In genomic region chr9:20622330-20623020, GRCh38 we compare ENCODE assay signal across 8 cellular contexts. TPM values are rescaled to one million over a fixed set of nuclear protein-coding genes. Genes with fewer than 3 reads are reported as not detected.
DNase-seq lines count a peak whose midpoint lies in the region; TF ChIP-seq lines count a peak whose summit lies in the region.

Gene MLLT3 (minus strand): TSS chr9:20622499.

- TF ChIP-seq POLR2A in stomach (IDR thresholded peaks at IDR 0.05), result peak in 1 of 4 donors; percentile 24

- CTCF ChIA-PET in RWPE1 (lab: Yijun Ruan, JAX), result interaction anchor here (0.7 to 1.5 kb wide), 6 partner anchors 10 to 489 kb away, joined by 3 to 8 read pairs (median 3); no protein-coding TSS in a partner anchor

- in situ Hi-C loops in GM23248 (cut with MboI), result loop anchor here (10.0 kb wide), 3 partner anchors 268 to 492 kb away; no protein-coding TSS in a partner anchor

- H3K9me3 Mint-ChIP-seq in neural crest cell, result no peaks in the 10 kb centered on the region

- H3K9me2 ChIP-seq in DOHH2 (replicated peaks; ENCODE audit: control insufficient read depth, low read length), result no peaks in the 10 kb centered on the region
- no peaks in the 10 kb centered on the region for H3K9me2 ChIP-seq in GM23248 (ENCODE audit: insufficient read depth)

- H4K20me1 ChIP-seq in DOHH2 (ENCODE audit: control insufficient read depth, insufficient read depth, low read depth, low read length), result no peaks in the 10 kb centered on the region
- H4K20me1 ChIP-seq in GM23248 (ENCODE audit: insufficient read depth), result no peaks in the 10 kb centered on the region

- H3K9ac ChIP-seq in GM23248, result peak within 1 kb of the TSS; percentile 82

- peak within 1 kb of the TSS; percentile 97 for H2AFZ ChIP-seq in GM23248

- peaks cover 36% of the 10 kb centered on the region for H3K27me3 Mint-ChIP-seq in neural crest cell (ENCODE audit: low read depth)

- H3K27ac ChIP-seq in DOHH2 (ENCODE audit: low read depth, low read length) (peak within 1 kb of the TSS; percentile 72), GM23248 (peak within 1 kb of the TSS; percentile 79), RWPE1 (peak within 1 kb of the TSS; percentile 87), stomach (peak within 1 kb of the TSS; percentile 85 to 93 (median 92))

- TF ChIP-seq CTCF in DOHH2 (IDR thresholded peaks at IDR 0.05; ENCODE audit: low read depth, low read length, poor library complexity, severe bottlenecking) (no peak), RWPE1 (conservative IDR thresholded peaks at IDR 0.05; ENCODE audit: low read depth) (no peak), fibroblast of villous mesenchyme (IDR thresholded peaks at IDR 0.05; ENCODE audit: insufficient read depth, low read depth, low read length) (peak; percentile 1), neural crest cell (conservative IDR thresholded peaks at IDR 0.05) (no peak), stomach (IDR thresholded peaks at IDR 0.05) (no peak)

- H3K79me2 ChIP-seq in DOHH2 (ENCODE audit: control insufficient read depth, low read length) (peaks cover 11% of the 10 kb centered on the region), GM23248 (ENCODE audit: insufficient read depth) (peaks cover 25% of the 10 kb centered on the region)

- H3K4me1 ChIP-seq in DOHH2 (ENCODE audit: control insufficient read depth, low read length) (peaks cover 35% of the 10 kb centered on the region), GM23248 (ENCODE audit: insufficient read depth) (peaks cover 15% of the 10 kb centered on the region), stomach (peaks cover 4 to 52% (median 39%) of the 10 kb centered on the region in 4 donors)

- H3K4me1 Mint-ChIP-seq in neural crest cell, result peaks cover 44% of the 10 kb centered on the region

- 1 to 2% methylated on average over 32 to 41 of the region's 41 CpGs for WGBS in GM23248 (ENCODE audit: low coverage in 1 of 2, low lambda C conversion rate in 2 of 2, missing lambda C conversion rate in 2 of 2), 2 experiments
- 0 to 1% (median 0%) methylated on average over 36 to 41 of the region's 41 CpGs for WGBS in stomach, 5 donors

- H3K27ac Mint-ChIP-seq in neural crest cell (ENCODE audit: unreplicated experiment), result peak within 1 kb of the TSS; percentile 85

- H3K9me3 ChIP-seq in DOHH2 (ENCODE audit: control insufficient read depth, insufficient read depth, low read length) (no peaks in the 10 kb centered on the region), GM23248 (ENCODE audit: low read depth) (no peaks in the 10 kb centered on the region), stomach (no peaks in the 10 kb centered on the region)

- H3K4me3 ChIP-seq in DOHH2 (ENCODE audit: low read length) (peak within 1 kb of the TSS; percentile 85), GM23248 (peak within 1 kb of the TSS; percentile 91), fibroblast of villous mesenchyme (ENCODE audit: low read depth, low read length) (peak within 1 kb of the TSS; percentile 94), stomach (peak within 1 kb of the TSS; percentile 79 to 98 (median 90))

- H3K4me3 Mint-ChIP-seq in neural crest cell, result peak within 1 kb of the TSS; percentile 96

- H3K4me2 ChIP-seq in DOHH2 (ENCODE audit: low read length) (peak within 1 kb of the TSS; percentile 96), GM23248 (ENCODE audit: unreplicated experiment) (peak within 1 kb of the TSS; percentile 94)

- no peak for TF ChIP-seq EP300 in stomach (IDR thresholded peaks at IDR 0.05)

- H3F3A ChIP-seq in DOHH2 (ENCODE audit: control insufficient read depth, insufficient read depth), result peaks cover 7% of the 10 kb centered on the region
- H3F3A ChIP-seq in GM23248 (ENCODE audit: insufficient read depth), result peaks cover 22% of the 10 kb centered on the region; the same call in 1 of the 2 replicates

- H3K36me3 Mint-ChIP-seq in neural crest cell (ENCODE audit: low read depth), result no peaks in the 10 kb centered on the region

- no peaks in the 10 kb centered on the region for H3K36me3 ChIP-seq in DOHH2 (ENCODE audit: control insufficient read depth, low read length)
- no peaks in the 10 kb centered on the region for H3K36me3 ChIP-seq in GM23248 (ENCODE audit: low read depth)
- no peaks in the 10 kb centered on the region for H3K36me3 ChIP-seq in stomach

- intact Hi-C loops in stomach (cut with DNase I; ENCODE audit: low total_unique reads), result no loop called here

- H3K27me3 ChIP-seq in DOHH2 (ENCODE audit: control insufficient read depth, low read length) (peaks cover 24% of the 10 kb centered on the region), GM23248 (replicated peaks; ENCODE audit: insufficient read depth) (no peaks in the 10 kb centered on the region), stomach (no peaks in the 10 kb centered on the region)

- POLR2A ChIA-PET in RWPE1 (lab: Yijun Ruan, JAX; ENCODE audit: low non-redundant PET), result interaction anchor here (0.6 to 0.7 kb wide), 2 partner anchors 16 to 62 kb away, joined by 3 read pairs; partner anchors contain the start of gene FOCAD

- DNase-seq in GM23248 (peak; percentile 98), Kasumi-1 (lab: John Stamatoyannopoulos, UW) (peak; percentile 76), RWPE1 (ENCODE audit: low spot score) (peak; percentile 98), fibroblast of villous mesenchyme (ENCODE audit: low read depth) (peak; percentile 96), neural crest cell (ENCODE audit: low read depth, low spot score) (peak; percentile 94), stomach (peak; percentile 97)
- peak; percentile 99 for DNase-seq in activated effector memory CD4-positive, alpha-beta T cell treated with anti-CD3 and anti-CD28 coated beads, Interleukin-2, amount 50 U/mL, for 16 hours

RNA-seq across cellular contexts. Expression of gene MLLT3, which starts in this region (rescaled TPM):
- total RNA-seq in GM23248 (2014; rRNA removed; shearing (Covaris generic)), result 11.9 and 12.1 TPM in 2 replicates
- polyA plus RNA-seq in GM23248 (2016; fragmentation: Nextera tagmentation; extraction: Ambion mirVana), result 7.1 and 7.5 TPM in 2 replicates
- 23.5 and 44.9 TPM in 2 replicates for total RNA-seq in fibroblast of villous mesenchyme
- 53.7 and 57.3 TPM in 2 replicates for total RNA-seq in neural crest cell
- 10 to 100 TPM in 4 of 5 donors, 1 to 10 TPM in 1; 8.7 to 48.7 (median 25.7) TPM for total RNA-seq in stomach
- 10 to 100 TPM in 1 of 3 donors, 1 to 10 TPM in 2; 6.5 to 29.5 (median 8.2) TPM for polyA plus RNA-seq in stomach

Comparison
In these comparisons a context has a peak if more than half of its experiments do, and no peak if none do; other contexts are left out.
1. Peak in every context shown above with its lines: DNase-seq, H3K4me3 ChIP-seq and H3K27ac ChIP-seq.